Comparison of ENCODE assay signal across 12 cellular contexts in genomic region chr17:64658931-64659330, GRCh38. TPM values are rescaled to one million over a fixed set of nuclear protein-coding genes. Genes with fewer than 3 reads are reported as not detected.
DNase-seq lines count a peak whose midpoint lies in the region; ATAC-seq and TF ChIP-seq lines count a peak whose summit lies in the region.
"Had no signal": no experiment of that assay in that cellular context is flagged by ENCODE, and none has a peak within 500 bp of the region (broad histone marks: within the 10 kb centered on the region; RNA-seq: fewer than 3 reads in every experiment).

No MANE protein-coding gene starts in this region.

- no peak for ATAC-seq in DND-41 (ENCODE audit: insufficient read depth, low read depth)
- ATAC-seq: body of pancreas had no signal

- no peaks in the 10 kb centered on the region for H3K27me3 Mint-ChIP-seq in mesothelial cell of epicardium (ENCODE audit: low read depth)

- H4K20me1 ChIP-seq in DND-41 (ENCODE audit: insufficient read depth, low read length): peaks cover 21% of the 10 kb centered on the region; the same call in 1 of the 2 replicates

- peaks cover 9% of the 10 kb centered on the region for H3K36me3 Mint-ChIP-seq in mesothelial cell of epicardium

- TF ChIP-seq CTCF in DND-41 (IDR thresholded peaks at IDR 0.05; ENCODE audit: borderline replicate concordance, extremely low read depth, low read length, poor library complexity, severe bottlenecking): no peak
- no peak for TF ChIP-seq CTCF in choroid plexus epithelial cell (conservative IDR thresholded peaks at IDR 0.05; ENCODE audit: low read depth, low read length)
- TF ChIP-seq CTCF in mesothelial cell of epicardium (IDR thresholded peaks at IDR 0.05; ENCODE audit: unreplicated experiment): no peak

- no peak overlapping the region for H3K4me3 Mint-ChIP-seq in mesothelial cell of epicardium

- H3K4me1 Mint-ChIP-seq in mesothelial cell of epicardium: peaks cover 27% of the 10 kb centered on the region

- H3K27me3 ChIP-seq in DND-41 (ENCODE audit: insufficient read depth, low read length, poor library complexity) (no peaks in the 10 kb centered on the region), H7 (ENCODE audit: control insufficient read depth, insufficient read depth, low read length) (no peaks in the 10 kb centered on the region)
- H3K27me3 ChIP-seq: body of pancreas had no signal

- H3K4me3 ChIP-seq in DND-41 (ENCODE audit: low read depth in 1 of 2, low read length in 2 of 2) (no peak overlapping the region), choroid plexus epithelial cell (ENCODE audit: low read depth, low read length) (no peak overlapping the region), H7 (ENCODE audit: insufficient read depth, low read depth, low read length) (no peak overlapping the region)
- H3K4me3 ChIP-seq: body of pancreas had no signal

- H2AFZ ChIP-seq in DND-41 (ENCODE audit: low read depth, low read length): no peak overlapping the region

- DNase-seq in DND-41: no peak
- peak; percentile 3 for DNase-seq in OCI-M1 (lab: John Stamatoyannopoulos, UW)
- DNase-seq in choroid plexus epithelial cell (ENCODE audit: low read depth): peak; percentile 77
- no peak for DNase-seq in mesothelial cell of epicardium (ENCODE audit: low spot score in 2 of 2, unreplicated experiment in 2 of 2)
- no peak for DNase-seq in DMS114 treated with DMSO at 0.1 percent for 48 hours (lab: John Stamatoyannopoulos, UW; ENCODE audit: unreplicated experiment)
- DNase-seq in H7: no peak
- DNase-seq in DMS79 treated with DMSO at 0.1 percent for 48 hours (lab: John Stamatoyannopoulos, UW): no peak
- DNase-seq in NK-92 (lab: John Stamatoyannopoulos, UW; ENCODE audit: unreplicated experiment): no peak
- DNase-seq: body of pancreas, Karpas-422, midbrain, NCI-H510A had no signal

- H3K27ac Mint-ChIP-seq in mesothelial cell of epicardium: peak overlapping the region; percentile 1

- H3K9me3 Mint-ChIP-seq in mesothelial cell of epicardium: peaks cover 5% of the 10 kb centered on the region

- peak overlapping the region; percentile 22; the same call in 1 of the 2 replicates for H3K4me2 ChIP-seq in DND-41 (ENCODE audit: insufficient read depth, low read length)

- no peak overlapping the region for H3K9ac ChIP-seq in DND-41 (ENCODE audit: low read depth, low read length)

- H3K27ac ChIP-seq in DND-41 (ENCODE audit: low read length): no peak overlapping the region
- H3K27ac ChIP-seq: body of pancreas had no signal

- H3K9me3 ChIP-seq in DND-41 (ENCODE audit: insufficient read depth, low read length, severe bottlenecking): no peaks in the 10 kb centered on the region
- H3K9me3 ChIP-seq: body of pancreas had no signal

- peaks cover 76% of the 10 kb centered on the region for H3K79me2 ChIP-seq in DND-41 (ENCODE audit: insufficient read depth, low read length)

- H3K36me3 ChIP-seq in DND-41 (ENCODE audit: insufficient read depth, low read length): no peaks in the 10 kb centered on the region
- H3K36me3 ChIP-seq in H7 (replicated peaks; ENCODE audit: control insufficient read depth, insufficient read depth, low read length): no peaks in the 10 kb centered on the region

- H3K4me1 ChIP-seq in DND-41 (ENCODE audit: insufficient read depth, low read length): peaks cover 26% of the 10 kb centered on the region

RNA-seq across cellular contexts. Expression of gene SMURF2, which starts 3.2 kb away (rescaled TPM):
- 39.9 to 41.2 TPM (median 40.1 TPM) in 3 replicates for total RNA-seq in mesothelial cell of epicardium
- 33.9 and 36.2 TPM in 2 replicates for total RNA-seq in H7 (2014; rRNA removed; shearing (Covaris generic))

Comparison
In these comparisons a context has a peak if more than half of its experiments do, and no peak if none do; other contexts are left out.
1. DNase-seq: peak in OCI-M1 (single experiment) and choroid plexus epithelial cell (single experiment); none in DND-41 (single experiment), mesothelial cell of epicardium (0 of 2), DMS114 treated with DMSO at 0.1 percent for 48 hours (single experiment), H7 (single experiment), DMS79 treated with DMSO at 0.1 percent for 48 hours (single experiment) and NK-92 (single experiment).